In genomic region chr7:130008941-130009847, GRCh38 we compare ENCODE assay signal across 10 cellular contexts. TPM values are rescaled to one million over a fixed set of nuclear protein-coding genes. Genes with fewer than 3 reads are reported as not detected.
A peak's percentile ranks its signal among the peaks of the same experiment; 100 is the strongest.
DNase-seq lines count a peak whose midpoint lies in the region; ATAC-seq, FAIRE-seq and TF ChIP-seq lines count a peak whose summit lies in the region.
"Had no signal": no experiment of that assay in that cellular context is flagged by ENCODE, and none has a peak within 500 bp of the region (broad histone marks: within the 10 kb centered on the region; RNA-seq: fewer than 3 reads in every experiment).

No MANE protein-coding gene starts in this region.

- no peak overlapping the region for H2BK120ac ChIP-seq in mesendoderm (ENCODE audit: low read depth, low read length)

- no TSS peak for BruUV-seq in mammary epithelial cell (replicated peaks; lab: Mats Ljungman, UMichigan)

- ATAC-seq in HG02970 (IDR thresholded peaks at IDR 0.05; ENCODE audit: low FRiP score, unreplicated experiment), result no peak
- ATAC-seq in GM18907 (IDR thresholded peaks at IDR 0.05; ENCODE audit: unreplicated experiment), result no peak

- peak overlapping the region; percentile 35 for H3K4me2 ChIP-seq in mammary epithelial cell (ENCODE audit: insufficient read depth, low read depth, low read length)
- no peak overlapping the region for H3K4me2 ChIP-seq in mesendoderm (ENCODE audit: low read length)

- H3K4ac ChIP-seq in mesendoderm (ENCODE audit: low read depth, low read length), result no peak overlapping the region

- H3K4me3 ChIP-seq in mammary epithelial cell (replicated peaks in 1 of 3; ENCODE audit: insufficient read depth in 1 of 3, low read depth in 2 of 3, low read length in 3 of 3), result no peak overlapping the region
- H3K4me3 ChIP-seq in mesendoderm (ENCODE audit: low read length), result no peak overlapping the region
- no peak overlapping the region for H3K4me3 ChIP-seq in testis

- no peak for TF ChIP-seq POLR2A in testis (IDR thresholded peaks at IDR 0.05)
- TF ChIP-seq POLR2A in GM12892 (IDR thresholded peaks at IDR 0.05; ENCODE audit: low read depth, low read length), result no peak

- H3K56ac ChIP-seq in mesendoderm (ENCODE audit: low read length), result no peak overlapping the region

- no peaks in the 10 kb centered on the region for H3K79me1 ChIP-seq in mesendoderm (ENCODE audit: low read length)

- TF ChIP-seq CTCF in mammary epithelial cell (conservative IDR thresholded peaks at IDR 0.05 in 1 of 2, IDR thresholded peaks at IDR 0.05 in 1 of 2; ENCODE audit: extremely low read depth in 1 of 2, insufficient read depth in 1 of 2, low read depth in 1 of 2, low read length in 2 of 2), result no peak
- no peak for TF ChIP-seq CTCF in testis (IDR thresholded peaks at IDR 0.05)

- H2BK15ac ChIP-seq in mesendoderm (replicated peaks; ENCODE audit: low read depth), result no peak overlapping the region

- no peak overlapping the region for H3K23ac ChIP-seq in mesendoderm (ENCODE audit: low read length)

- H4K5ac ChIP-seq in mesendoderm (ENCODE audit: low read length), result no peak overlapping the region

- intact Hi-C loops in mammary epithelial cell (cut with micrococcal nuclease) (no loop called here), testis (cut with DNase I; ENCODE audit: low total_unique reads) (loop anchor here (10.0 kb wide), 1 partner anchor 184 kb away; no protein-coding TSS in a partner anchor)

- peak; percentile 3 for DNase-seq in CD1c-positive myeloid dendritic cell (ENCODE audit: extremely low spot score)
- DNase-seq in NCI-H1092 (lab: John Stamatoyannopoulos, UW), result peak; percentile 8
- peak; percentile 99 for DNase-seq in mammary epithelial cell
- peak; percentile 13 for DNase-seq in mesendoderm
- no peak for DNase-seq in testis
- DNase-seq in GM12892 (ENCODE audit: insufficient read length), result no peak

- H2AFZ ChIP-seq in mammary epithelial cell (ENCODE audit: low read depth, low read length), result peak overlapping the region; percentile 53

- H2BK5ac ChIP-seq in mesendoderm (ENCODE audit: low read length), result no peak overlapping the region

- dilution Hi-C loops in mammary epithelial cell (cut with HindIII; ENCODE audit: low sequenced_read_pairs), result loop anchor here (5.0 to 25.0 kb wide), 3 partner anchors 52 to 322 kb away; no protein-coding TSS in a partner anchor

- H3K79me2 ChIP-seq in mammary epithelial cell (ENCODE audit: insufficient read depth, low read length) (no peaks in the 10 kb centered on the region), mesendoderm (ENCODE audit: control insufficient read depth, insufficient read depth, low read length) (no peaks in the 10 kb centered on the region)

- no peak overlapping the region for H2AK5ac ChIP-seq in mesendoderm (ENCODE audit: low read length)

- H3K27ac ChIP-seq in mammary epithelial cell (ENCODE audit: insufficient read depth, low read depth, low read length) (peak overlapping the region; percentile 93), mesendoderm (ENCODE audit: low read depth, low read length) (no peak overlapping the region), testis (no peak overlapping the region)

- H3K27me3 ChIP-seq in mammary epithelial cell (ENCODE audit: insufficient read depth, low read length), result no peaks in the 10 kb centered on the region
- no peaks in the 10 kb centered on the region for H3K27me3 ChIP-seq in mesendoderm (ENCODE audit: insufficient read depth, low read length, poor library complexity)
- H3K27me3 ChIP-seq in testis, result no peaks in the 10 kb centered on the region

- H4K8ac ChIP-seq in mesendoderm (ENCODE audit: low read depth, low read length), result no peak overlapping the region

- H3K36me3 ChIP-seq in mammary epithelial cell (ENCODE audit: insufficient read depth, low read length) (no peaks in the 10 kb centered on the region), mesendoderm (ENCODE audit: control insufficient read depth, insufficient read depth, low read length) (no peaks in the 10 kb centered on the region), testis (ENCODE audit: low read depth, missing control alignments) (no peaks in the 10 kb centered on the region)

- CTCF ChIA-PET in mammary epithelial cell (lab: Charles Lee; ENCODE audit: low non-redundant PET), result interaction anchor here (1.9 kb wide), 1 partner anchor 50 kb away, joined by 14 read pairs; no protein-coding TSS in a partner anchor

- in situ Hi-C loops in mammary epithelial cell (cut with MboI; ENCODE audit: low sequenced_read_pairs in 2 of 2), result loop anchor here (5.0 to 25.0 kb wide), 4 partner anchors 52 to 547 kb away; partner anchors contain the start of gene UBE2H (in 1 of the 2)

- 2% methylated on average over 8 of the region's 8 CpGs for WGBS in mammary epithelial cell (ENCODE audit: low coverage, missing lambda C conversion rate)
- no CpG with 5 or more reads among the region's 8 CpGs for WGBS in mesendoderm (ENCODE audit: extremely low coverage, insufficient coverage, low lambda C conversion rate)
- WGBS in testis, 2 donors, result 63 to 73% methylated on average over 7 to 8 of the region's 8 CpGs

- H3K9me3 ChIP-seq in mammary epithelial cell (replicated peaks; ENCODE audit: insufficient read depth, low read length) (no peaks in the 10 kb centered on the region), testis (no peaks in the 10 kb centered on the region)

- no peak for FAIRE-seq in GM12892 (lab: Jason Lieb, UNC)
- FAIRE-seq: endometrium, TTC549 had no signal

- H3K9ac ChIP-seq in mammary epithelial cell (ENCODE audit: insufficient read depth, low read length), result peak overlapping the region; percentile 58
- no peak overlapping the region for H3K9ac ChIP-seq in mesendoderm (ENCODE audit: low read length)

- no peak overlapping the region for H3K18ac ChIP-seq in mesendoderm (ENCODE audit: low read length)

- no peaks in the 10 kb centered on the region for H4K20me1 ChIP-seq in mammary epithelial cell (ENCODE audit: insufficient read depth, low read length)

- H3K4me1 ChIP-seq in mammary epithelial cell (ENCODE audit: insufficient read depth, low read length) (peaks cover 25% of the 10 kb centered on the region), mesendoderm (ENCODE audit: control insufficient read depth, low read depth, low read length) (no peaks in the 10 kb centered on the region), testis (peaks cover 8% of the 10 kb centered on the region)

RNA-seq across cellular contexts. Expression of gene ZC3HC1, which starts 42.0 kb away (rescaled TPM):
- total RNA-seq in mammary epithelial cell, result 10 to 100 TPM in 1 of 2 donors, 1 to 10 TPM in 1; 9.0 to 14.2 TPM
- 21.4 TPM for polyA plus RNA-seq in mammary epithelial cell
- 63.4 TPM for polyA minus RNA-seq in mammary epithelial cell
- polyA plus RNA-seq in mesendoderm (2013, experiment 1 of 2), result 25.1 TPM
- 24.5 TPM for polyA plus RNA-seq in mesendoderm (2013, experiment 2 of 2)
- total RNA-seq in testis, result 10 to 100 TPM; 22.3 to 30.2 TPM
- polyA plus RNA-seq in testis (ENCODE audit: insufficient read depth, low read depth, low replicate concordance), result 40.2 TPM
- 17.1 TPM for polyA plus RNA-seq in GM12892 (2012; ENCODE audit: missing spikeins)

RNA-seq across cellular contexts. Expression of gene UBE2H, which starts 56.4 kb away (rescaled TPM):
- total RNA-seq in mammary epithelial cell, result 100 to 1,000 TPM; 122 to 126 TPM
- polyA plus RNA-seq in mammary epithelial cell, result 41.4 TPM
- 63.4 TPM for polyA minus RNA-seq in mammary epithelial cell
- 54.7 TPM for polyA plus RNA-seq in mesendoderm (2013, experiment 1 of 2)
- polyA plus RNA-seq in mesendoderm (2013, experiment 2 of 2), result 53.1 TPM
- total RNA-seq in testis, result 100 to 1,000 TPM; 126 to 130 TPM
- 93.5 TPM for polyA plus RNA-seq in testis (ENCODE audit: insufficient read depth, low read depth, low replicate concordance)
- polyA plus RNA-seq in GM12892 (2012; ENCODE audit: missing spikeins), result 29.5 TPM

Comparison
In these comparisons a context has a peak if more than half of its experiments do, and no peak if none do; other contexts are left out.
1. DNase-seq: peak in CD1c-positive myeloid dendritic cell (single experiment), NCI-H1092 (single experiment), mammary epithelial cell (single experiment) and mesendoderm (single experiment); none in testis (single experiment) and GM12892 (single experiment).